In genomic region chr10:95314519-95314918, GRCh38 we compare ENCODE assay signal across 1 cellular context.
TF ChIP-seq lines count a peak whose summit lies in the region.

No MANE protein-coding gene starts in this region.

TF ChIP-seq in HepG2, 621 proteins besides CTCF, POLR2A, EP300 and RAD21 (continued from another document):
- TF ChIP-seq ZBTB44 (CRISPR knock-in tag; IDR thresholded peaks at IDR 0.05) = no peak
- no peak for TF ChIP-seq THYN1 (CRISPR knock-in tag; IDR thresholded peaks at IDR 0.05; ENCODE audit: borderline replicate concordance, low read depth)
